14 cellular contexts compared by ENCODE assay signal in genomic region chr5:99900302-99900811, GRCh38.
DNase-seq lines count a peak whose midpoint lies in the region; ATAC-seq and TF ChIP-seq lines count a peak whose summit lies in the region.
"Had no signal": no experiment of that assay in that cellular context is flagged by ENCODE, and none has a peak within 500 bp of the region (broad histone marks: within the 10 kb centered on the region; RNA-seq: fewer than 3 reads in every experiment).

No MANE protein-coding gene starts in this region.

- DNase-seq in Calu3 (peak; percentile 34), LoVo (ENCODE audit: low spot score) (peak; percentile 65), adipocyte (ENCODE audit: low read depth) (peak; percentile 2), kidney tubule cell (ENCODE audit: low spot score) (peak; percentile 73), mesenteric fat pad (ENCODE audit: low spot score) (no peak), uterus (no peak)
- DNase-seq in stimulated activated naive CD8-positive, alpha-beta T cell treated with anti-CD3 and anti-CD28 coated beads, Interleukin-15, amount 100 ng/mL, for 72 hours: no peak
- DNase-seq: activated T-cell treated with anti-CD3 and anti-CD28 coated beads for 4 hours; CD4-positive, alpha-beta memory T cell; WERI-Rb-1 had no signal

- H3K27ac ChIP-seq in uterus: no peak overlapping the region
- H3K27ac ChIP-seq: parathyroid adenoma, thoracic aorta, WERI-Rb-1 had no signal

- no peak overlapping the region for H3K4me3 Mint-ChIP-seq in Calu3 (ENCODE audit: low read depth, unreplicated experiment)
- H3K4me3 Mint-ChIP-seq in stimulated activated naive CD8-positive, alpha-beta T cell treated with anti-CD3 and anti-CD28 coated beads, Interleukin-15, amount 100 ng/mL, for 72 hours: no peak overlapping the region
- H3K4me3 Mint-ChIP-seq: brain; CD4-positive, alpha-beta memory T cell had no signal

- H3K4me1 ChIP-seq in adipocyte (ENCODE audit: control insufficient read depth, insufficient read depth, low read length) (peaks cover 4% of the 10 kb centered on the region), uterus (no peaks in the 10 kb centered on the region)
- H3K4me1 ChIP-seq: parathyroid adenoma had no signal

- no peak for TF ChIP-seq POLR2A in uterus (IDR thresholded peaks at IDR 0.05)

- intact Hi-C loops in Calu3 (cut with micrococcal nuclease; ENCODE audit: unreplicated experiment) (no loop called here), uterus (cut with DNase I; ENCODE audit: low total_unique reads) (no loop called here)

- no peaks in the 10 kb centered on the region for H3K9me3 Mint-ChIP-seq in Calu3 (ENCODE audit: low read depth, unreplicated experiment)
- H3K9me3 Mint-ChIP-seq in stimulated activated naive CD8-positive, alpha-beta T cell treated with anti-CD3 and anti-CD28 coated beads, Interleukin-15, amount 100 ng/mL, for 72 hours: peaks cover 0 to 5% of the 10 kb centered on the region in 2 donors
- H3K9me3 Mint-ChIP-seq: brain had no signal

- CTCF ChIA-PET in Calu3 (lab: Charles Lee): interaction anchor here (1.1 kb wide), 1 partner anchor 9 kb away, joined by 6 read pairs; no protein-coding TSS in a partner anchor

- H3K36me3 Mint-ChIP-seq in Calu3 (ENCODE audit: insufficient read depth, unreplicated experiment): no peaks in the 10 kb centered on the region
- H3K36me3 Mint-ChIP-seq: brain; CD4-positive, alpha-beta memory T cell had no signal

- no peak for TF ChIP-seq CTCF in Calu3 (IDR thresholded peaks at IDR 0.05; ENCODE audit: unreplicated experiment)
- TF ChIP-seq CTCF in uterus (IDR thresholded peaks at IDR 0.05): no peak

- no peaks in the 10 kb centered on the region for H3K36me3 ChIP-seq in adipocyte (ENCODE audit: control insufficient read depth, insufficient read depth, low read length, severe bottlenecking)
- H3K36me3 ChIP-seq in uterus: no peaks in the 10 kb centered on the region
- H3K36me3 ChIP-seq: thoracic aorta, WERI-Rb-1 had no signal

- BruUV-seq in Calu3 (replicated peaks; lab: Mats Ljungman, UMichigan): no TSS peak

- H3K27me3 ChIP-seq in adipocyte (replicated peaks; ENCODE audit: control insufficient read depth, insufficient read depth, low read length) (no peaks in the 10 kb centered on the region), uterus (no peaks in the 10 kb centered on the region)

- H3K4me3 ChIP-seq in adipocyte (ENCODE audit: low read length): no peak overlapping the region
- no peak overlapping the region for H3K4me3 ChIP-seq in uterus
- H3K4me3 ChIP-seq: thoracic aorta had no signal

- peak overlapping the region; percentile 61 for H3K27ac Mint-ChIP-seq in Calu3 (ENCODE audit: unreplicated experiment)
- no peak overlapping the region for H3K27ac Mint-ChIP-seq in stimulated activated naive CD8-positive, alpha-beta T cell treated with anti-CD3 and anti-CD28 coated beads, Interleukin-15, amount 100 ng/mL, for 72 hours
- H3K27ac Mint-ChIP-seq: CD4-positive, alpha-beta memory T cell had no signal

- H3K9me3 ChIP-seq in adipocyte (ENCODE audit: control insufficient read depth, low read length) (no peaks in the 10 kb centered on the region), uterus (no peaks in the 10 kb centered on the region)
- H3K9me3 ChIP-seq: thoracic aorta had no signal

- no peaks in the 10 kb centered on the region for H3K27me3 Mint-ChIP-seq in Calu3 (ENCODE audit: unreplicated experiment)
- H3K27me3 Mint-ChIP-seq in stimulated activated naive CD8-positive, alpha-beta T cell treated with anti-CD3 and anti-CD28 coated beads, Interleukin-15, amount 100 ng/mL, for 72 hours: no peaks in the 10 kb centered on the region
- H3K27me3 Mint-ChIP-seq: CD4-positive, alpha-beta memory T cell had no signal

- ATAC-seq in activated CD4-positive, CD25-positive, alpha-beta regulatory T cell treated with anti-CD3 and anti-CD28 coated beads, Interleukin-2, amount 50 U/mL, for 24 hours: no peak
- ATAC-seq in stimulated activated naive CD8-positive, alpha-beta T cell treated with anti-CD3 and anti-CD28 coated beads, Interleukin-15, amount 100 ng/mL, for 72 hours: no peak

- H3K9ac ChIP-seq in adipocyte (ENCODE audit: low read length): no peak overlapping the region
- H3K9ac ChIP-seq: parathyroid adenoma had no signal

- H3K4me1 Mint-ChIP-seq in Calu3 (ENCODE audit: low read depth, unreplicated experiment): peaks cover 17% of the 10 kb centered on the region
- no peaks in the 10 kb centered on the region for H3K4me1 Mint-ChIP-seq in stimulated activated naive CD8-positive, alpha-beta T cell treated with anti-CD3 and anti-CD28 coated beads, Interleukin-15, amount 100 ng/mL, for 72 hours
- H3K4me1 Mint-ChIP-seq: CD4-positive, alpha-beta memory T cell had no signal

Comparison
In these comparisons a context has a peak if more than half of its experiments do, and no peak if none do; other contexts are left out.
1. DNase-seq: peak in Calu3 (single experiment), LoVo (single experiment), adipocyte (single experiment) and kidney tubule cell (single experiment); none in mesenteric fat pad (single experiment), stimulated activated naive CD8-positive, alpha-beta T cell treated with anti-CD3 and anti-CD28 coated beads, Interleukin-15, amount 100 ng/mL, for 72 hours (0 of 2) and uterus (0 of 2).